Comparison of ENCODE assay signal across 1 cellular context in the genomic region with DNA sequence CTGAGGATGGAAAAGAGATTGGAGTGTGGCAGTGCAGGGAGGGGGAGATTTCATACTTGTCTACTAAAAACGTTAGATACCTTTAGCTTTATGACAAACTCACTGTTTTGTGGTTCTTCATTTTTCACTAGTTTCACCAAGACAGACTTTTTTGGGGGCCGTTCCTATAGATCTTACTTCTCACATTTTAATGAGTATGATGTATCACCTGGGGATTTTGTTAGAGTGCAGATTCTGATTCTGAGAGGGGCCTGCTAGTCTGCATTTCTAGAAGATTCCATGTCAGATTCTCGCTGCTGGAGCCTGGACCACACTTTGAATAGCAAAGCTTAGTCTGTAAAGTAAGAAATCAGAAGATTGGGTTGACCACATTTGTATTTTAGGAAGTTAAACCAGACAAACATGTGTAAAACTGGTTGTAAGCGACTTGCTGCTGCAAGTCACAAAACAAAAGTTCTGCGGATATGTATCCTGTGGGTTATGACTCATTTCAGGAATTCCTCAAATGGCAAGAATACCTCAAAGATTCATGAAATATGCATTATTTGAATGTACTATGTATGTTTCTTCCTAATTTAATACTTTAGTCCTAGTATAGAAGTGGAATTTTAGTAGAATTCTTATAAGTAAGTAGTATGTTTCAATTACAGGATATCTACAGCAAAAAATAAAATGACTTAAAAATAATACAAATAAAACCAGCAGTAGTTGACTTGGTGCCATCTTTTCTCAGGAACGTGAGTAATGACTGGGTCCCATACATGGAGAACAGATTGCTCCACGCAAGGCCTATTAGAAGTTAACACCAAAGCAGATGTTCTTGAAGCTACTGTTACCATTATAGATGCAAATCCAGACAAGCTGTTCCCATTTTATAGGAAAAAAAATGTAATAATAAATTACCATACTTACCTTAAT.
A peak's percentile ranks its signal among the peaks of the same experiment; 100 is the strongest.
TF ChIP-seq lines count a peak whose summit lies in the region.

No MANE protein-coding gene starts in this region.

TF ChIP-seq in GM12878, 131 proteins besides CTCF, POLR2A, EP300 and RAD21 (continues in another document):
- TF ChIP-seq CBX5 (IDR thresholded peaks at IDR 0.05; ENCODE audit: low read depth) (no peak), NFIC (IDR thresholded peaks at IDR 0.05; ENCODE audit: low read depth, low read length) (peak; percentile 87), IKZF2 (IDR thresholded peaks at IDR 0.05) (peak; percentile 54 to 71), KAT2A (conservative IDR thresholded peaks at IDR 0.05; ENCODE audit: control insufficient read depth, low read depth, low read length) (no peak), JUND (IDR thresholded peaks at IDR 0.05; ENCODE audit: low read depth, low read length) (peak; percentile 51; the same call in 1 of the 2 replicates), PAX8 (IDR thresholded peaks at IDR 0.05) (no peak), CEBPB (IDR thresholded peaks at IDR 0.05; ENCODE audit: borderline replicate concordance in 1 of 2, low read depth in 2 of 2, low read length in 2 of 2) (0 out of 4 replicates have a peak, but pooled peaks of 1 of the 2 experiments have one; percentile 61), FOXM1 (IDR thresholded peaks at IDR 0.05; ENCODE audit: low read depth, low read length) (0 out of 2 replicates have a peak, but pooled peaks have one; percentile 35), SIX5 (IDR thresholded peaks at IDR 0.05; ENCODE audit: low read depth, low read length, severe bottlenecking) (no peak), IKZF1 (conservative IDR thresholded peaks at IDR 0.05) (peak; percentile 37; the same call in 1 of the 2 replicates), BCL11A (IDR thresholded peaks at IDR 0.05; ENCODE audit: low read depth, low read length) (peak; percentile 42; the same call in 1 of the 2 replicates), SIN3A (IDR thresholded peaks at IDR 0.05; ENCODE audit: low read depth, low read length) (no peak), RUNX3 (IDR thresholded peaks at IDR 0.05; ENCODE audit: low read length) (peak; percentile 96), NFYA (IDR thresholded peaks at IDR 0.05; ENCODE audit: borderline replicate concordance, low read depth, low read length) (no peak), MTA2 (IDR thresholded peaks at IDR 0.05; ENCODE audit: low read depth) (0 out of 2 replicates have a peak, but pooled peaks have one; percentile 27), ZNF217 (IDR thresholded peaks at IDR 0.05) (peak; percentile 64; the same call in 1 of the 2 replicates), CHD1 (IDR thresholded peaks at IDR 0.05; ENCODE audit: low read depth, low read length) (no peak), ATF2 (IDR thresholded peaks at IDR 0.05; ENCODE audit: low read length) (peak; percentile 43; the same call in 1 of the 2 replicates), IRF4 (IDR thresholded peaks at IDR 0.05; ENCODE audit: low read depth, low read length) (peak; percentile 85; the same call in 1 of the 2 replicates), MEF2B (IDR thresholded peaks at IDR 0.05; ENCODE audit: partially characterized antibody, poor library complexity, severe bottlenecking) (peak; percentile 30), NR2F1 (conservative IDR thresholded peaks at IDR 0.05) (no peak), CREM (IDR thresholded peaks at IDR 0.05; ENCODE audit: low read depth) (0 out of 2 replicates have a peak, but pooled peaks have one; percentile 33), POLR2AphosphoS2 (IDR thresholded peaks at IDR 0.05; ENCODE audit: low read depth, low read length) (no peak), CBFB (IDR thresholded peaks at IDR 0.05; ENCODE audit: low read depth) (peak; percentile 57; the same call in 1 of the 2 replicates), NR2C2 (IDR thresholded peaks at IDR 0.05; ENCODE audit: borderline replicate concordance, control insufficient read depth, insufficient read length, low read depth) (no peak), CHD2 (IDR thresholded peaks at IDR 0.05; ENCODE audit: borderline replicate concordance, low read depth, low read length) (no peak), NR2C1 (IDR thresholded peaks at IDR 0.05) (no peak), GABPA (IDR thresholded peaks at IDR 0.05; ENCODE audit: low read depth) (no peak), BHLHE40 (IDR thresholded peaks at IDR 0.05; ENCODE audit: borderline replicate concordance in 1 of 2, low read depth in 2 of 2, low read length in 1 of 2) (no peak), DPF2 (IDR thresholded peaks at IDR 0.05) (0 out of 2 replicates have a peak, but pooled peaks have one; percentile 53), ATF7 (IDR thresholded peaks at IDR 0.05; ENCODE audit: low read depth) (no peak), REST (IDR thresholded peaks at IDR 0.05; ENCODE audit: low read depth, low read length) (no peak), POU2F2 (IDR thresholded peaks at IDR 0.05; ENCODE audit: borderline replicate concordance, low read depth, low read length) (peak; percentile 52; the same call in 1 of the 3 replicates), TCF7 (IDR thresholded peaks at IDR 0.05; ENCODE audit: borderline replicate concordance) (0 out of 2 replicates have a peak, but pooled peaks have one; percentile 29), MTA3 (IDR thresholded peaks at IDR 0.05; ENCODE audit: borderline replicate concordance, low read length) (peak; percentile 45; the same call in 1 of the 2 replicates), EED (IDR thresholded peaks at IDR 0.05; ENCODE audit: low read depth) (peak; percentile 35; the same call in 1 of the 2 replicates), JUNB (IDR thresholded peaks at IDR 0.05) (peak; percentile 89)
- TF ChIP-seq, protein P1, sequence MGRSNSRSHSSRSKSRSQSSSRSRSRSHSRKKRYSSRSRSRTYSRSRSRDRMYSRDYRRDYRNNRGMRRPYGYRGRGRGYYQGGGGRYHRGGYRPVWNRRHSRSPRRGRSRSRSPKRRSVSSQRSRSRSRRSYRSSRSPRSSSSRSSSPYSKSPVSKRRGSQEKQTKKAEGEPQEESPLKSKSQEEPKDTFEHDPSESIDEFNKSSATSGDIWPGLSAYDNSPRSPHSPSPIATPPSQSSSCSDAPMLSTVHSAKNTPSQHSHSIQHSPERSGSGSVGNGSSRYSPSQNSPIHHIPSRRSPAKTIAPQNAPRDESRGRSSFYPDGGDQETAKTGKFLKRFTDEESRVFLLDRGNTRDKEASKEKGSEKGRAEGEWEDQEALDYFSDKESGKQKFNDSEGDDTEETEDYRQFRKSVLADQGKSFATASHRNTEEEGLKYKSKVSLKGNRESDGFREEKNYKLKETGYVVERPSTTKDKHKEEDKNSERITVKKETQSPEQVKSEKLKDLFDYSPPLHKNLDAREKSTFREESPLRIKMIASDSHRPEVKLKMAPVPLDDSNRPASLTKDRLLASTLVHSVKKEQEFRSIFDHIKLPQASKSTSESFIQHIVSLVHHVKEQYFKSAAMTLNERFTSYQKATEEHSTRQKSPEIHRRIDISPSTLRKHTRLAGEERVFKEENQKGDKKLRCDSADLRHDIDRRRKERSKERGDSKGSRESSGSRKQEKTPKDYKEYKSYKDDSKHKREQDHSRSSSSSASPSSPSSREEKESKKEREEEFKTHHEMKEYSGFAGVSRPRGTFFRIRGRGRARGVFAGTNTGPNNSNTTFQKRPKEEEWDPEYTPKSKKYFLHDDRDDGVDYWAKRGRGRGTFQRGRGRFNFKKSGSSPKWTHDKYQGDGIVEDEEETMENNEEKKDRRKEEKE (IDR thresholded peaks at IDR 0.05): no peak
- TF ChIP-seq, protein P2, sequence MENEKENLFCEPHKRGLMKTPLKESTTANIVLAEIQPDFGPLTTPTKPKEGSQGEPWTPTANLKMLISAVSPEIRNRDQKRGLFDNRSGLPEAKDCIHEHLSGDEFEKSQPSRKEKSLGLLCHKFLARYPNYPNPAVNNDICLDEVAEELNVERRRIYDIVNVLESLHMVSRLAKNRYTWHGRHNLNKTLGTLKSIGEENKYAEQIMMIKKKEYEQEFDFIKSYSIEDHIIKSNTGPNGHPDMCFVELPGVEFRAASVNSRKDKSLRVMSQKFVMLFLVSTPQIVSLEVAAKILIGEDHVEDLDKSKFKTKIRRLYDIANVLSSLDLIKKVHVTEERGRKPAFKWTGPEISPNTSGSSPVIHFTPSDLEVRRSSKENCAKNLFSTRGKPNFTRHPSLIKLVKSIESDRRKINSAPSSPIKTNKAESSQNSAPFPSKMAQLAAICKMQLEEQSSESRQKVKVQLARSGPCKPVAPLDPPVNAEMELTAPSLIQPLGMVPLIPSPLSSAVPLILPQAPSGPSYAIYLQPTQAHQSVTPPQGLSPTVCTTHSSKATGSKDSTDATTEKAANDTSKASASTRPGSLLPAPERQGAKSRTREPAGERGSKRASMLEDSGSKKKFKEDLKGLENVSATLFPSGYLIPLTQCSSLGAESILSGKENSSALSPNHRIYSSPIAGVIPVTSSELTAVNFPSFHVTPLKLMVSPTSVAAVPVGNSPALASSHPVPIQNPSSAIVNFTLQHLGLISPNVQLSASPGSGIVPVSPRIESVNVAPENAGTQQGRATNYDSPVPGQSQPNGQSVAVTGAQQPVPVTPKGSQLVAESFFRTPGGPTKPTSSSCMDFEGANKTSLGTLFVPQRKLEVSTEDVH (IDR thresholded peaks at IDR 0.05; ENCODE audit: low read depth, partially characterized antibody): no peak
- TF ChIP-seq, protein P3, sequence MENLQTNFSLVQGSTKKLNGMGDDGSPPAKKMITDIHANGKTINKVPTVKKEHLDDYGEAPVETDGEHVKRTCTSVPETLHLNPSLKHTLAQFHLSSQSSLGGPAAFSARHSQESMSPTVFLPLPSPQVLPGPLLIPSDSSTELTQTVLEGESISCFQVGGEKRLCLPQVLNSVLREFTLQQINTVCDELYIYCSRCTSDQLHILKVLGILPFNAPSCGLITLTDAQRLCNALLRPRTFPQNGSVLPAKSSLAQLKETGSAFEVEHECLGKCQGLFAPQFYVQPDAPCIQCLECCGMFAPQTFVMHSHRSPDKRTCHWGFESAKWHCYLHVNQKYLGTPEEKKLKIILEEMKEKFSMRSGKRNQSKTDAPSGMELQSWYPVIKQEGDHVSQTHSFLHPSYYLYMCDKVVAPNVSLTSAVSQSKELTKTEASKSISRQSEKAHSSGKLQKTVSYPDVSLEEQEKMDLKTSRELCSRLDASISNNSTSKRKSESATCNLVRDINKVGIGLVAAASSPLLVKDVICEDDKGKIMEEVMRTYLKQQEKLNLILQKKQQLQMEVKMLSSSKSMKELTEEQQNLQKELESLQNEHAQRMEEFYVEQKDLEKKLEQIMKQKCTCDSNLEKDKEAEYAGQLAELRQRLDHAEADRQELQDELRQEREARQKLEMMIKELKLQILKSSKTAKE (IDR thresholded peaks at IDR 0.05; ENCODE audit: low read depth, poor library complexity, severe bottlenecking): peak; percentile 71
- TF ChIP-seq, protein P4, sequence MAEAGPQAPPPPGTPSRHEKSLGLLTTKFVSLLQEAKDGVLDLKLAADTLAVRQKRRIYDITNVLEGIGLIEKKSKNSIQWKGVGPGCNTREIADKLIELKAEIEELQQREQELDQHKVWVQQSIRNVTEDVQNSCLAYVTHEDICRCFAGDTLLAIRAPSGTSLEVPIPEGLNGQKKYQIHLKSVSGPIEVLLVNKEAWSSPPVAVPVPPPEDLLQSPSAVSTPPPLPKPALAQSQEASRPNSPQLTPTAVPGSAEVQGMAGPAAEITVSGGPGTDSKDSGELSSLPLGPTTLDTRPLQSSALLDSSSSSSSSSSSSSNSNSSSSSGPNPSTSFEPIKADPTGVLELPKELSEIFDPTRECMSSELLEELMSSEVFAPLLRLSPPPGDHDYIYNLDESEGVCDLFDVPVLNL (IDR thresholded peaks at IDR 0.05; ENCODE audit: low read depth, low read length): no peak
- TF ChIP-seq, protein P5, sequence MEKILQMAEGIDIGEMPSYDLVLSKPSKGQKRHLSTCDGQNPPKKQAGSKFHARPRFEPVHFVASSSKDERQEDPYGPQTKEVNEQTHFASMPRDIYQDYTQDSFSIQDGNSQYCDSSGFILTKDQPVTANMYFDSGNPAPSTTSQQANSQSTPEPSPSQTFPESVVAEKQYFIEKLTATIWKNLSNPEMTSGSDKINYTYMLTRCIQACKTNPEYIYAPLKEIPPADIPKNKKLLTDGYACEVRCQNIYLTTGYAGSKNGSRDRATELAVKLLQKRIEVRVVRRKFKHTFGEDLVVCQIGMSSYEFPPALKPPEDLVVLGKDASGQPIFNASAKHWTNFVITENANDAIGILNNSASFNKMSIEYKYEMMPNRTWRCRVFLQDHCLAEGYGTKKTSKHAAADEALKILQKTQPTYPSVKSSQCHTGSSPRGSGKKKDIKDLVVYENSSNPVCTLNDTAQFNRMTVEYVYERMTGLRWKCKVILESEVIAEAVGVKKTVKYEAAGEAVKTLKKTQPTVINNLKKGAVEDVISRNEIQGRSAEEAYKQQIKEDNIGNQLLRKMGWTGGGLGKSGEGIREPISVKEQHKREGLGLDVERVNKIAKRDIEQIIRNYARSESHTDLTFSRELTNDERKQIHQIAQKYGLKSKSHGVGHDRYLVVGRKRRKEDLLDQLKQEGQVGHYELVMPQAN (conservative IDR thresholded peaks at IDR 0.05): no peak
